In genomic region chr12:115508990-115509389, GRCh38 we compare ENCODE assay signal across 24 cellular contexts.
"Had no signal": no experiment of that assay in that cellular context is flagged by ENCODE, and none has a peak within 500 bp of the region (broad histone marks: within the 10 kb centered on the region; RNA-seq: fewer than 3 reads in every experiment).

No MANE protein-coding gene starts in this region.

- DNase-seq: Karpas-422, KG1, MG63, NCI-H1092, NCI-H1105 treated with DMSO at 0.1 percent for 48 hours, NCI-H1417 treated with DMSO at 0.1 percent for 48 hours, NCI-H146, NCI-H1694 treated with DMSO at 0.1 percent for 48 hours, NCI-H1930, NCI-H2081, NCI-H2171, NCI-H226, NCI-H446, NCI-H510A, NCI-H524 treated with DMSO at 0.1 percent for 48 hours, NCI-H69, NCI-H774, Right ventricle myocardium superior, RPMI8226, SIG-M5 had no signal

- H3K27me3 ChIP-seq: MG63, SJSA1 had no signal

- H3K36me3 ChIP-seq: MG63, SJSA1 had no signal

- H3K4me1 ChIP-seq: SJSA1 had no signal

- FAIRE-seq: RCC 7860 had no signal

- H3K27ac ChIP-seq: HL-60, SJSA1, SK-N-MC had no signal

- H3K4me3 ChIP-seq: MG63, SJSA1, SK-N-MC had no signal
